In genomic region chr20:63230800-63231268, GRCh38 we compare ENCODE assay signal across 1 cellular context.
TF ChIP-seq lines count a peak whose summit lies in the region.

No MANE protein-coding gene starts in this region.

TF ChIP-seq in HepG2, 621 proteins besides CTCF, POLR2A, EP300 and RAD21 (continued from another document and continues in another):
- TF ChIP-seq TFE3 (CRISPR knock-in tag; IDR thresholded peaks at IDR 0.05) (no peak), DRAP1 (CRISPR knock-in tag; IDR thresholded peaks at IDR 0.05) (peak; percentile 34; the same call in 1 of the 2 replicates), ZNF800 (CRISPR knock-in tag; IDR thresholded peaks at IDR 0.05) (no peak), ZSCAN30 (CRISPR knock-in tag; IDR thresholded peaks at IDR 0.05) (no peak), ZFP36L1 (CRISPR knock-in tag; IDR thresholded peaks at IDR 0.05) (no peak), ZNF12 (CRISPR knock-in tag; IDR thresholded peaks at IDR 0.05) (no peak), KDM1A (CRISPR knock-in tag; IDR thresholded peaks at IDR 0.05) (no peak), ZBTB39 (CRISPR knock-in tag; IDR thresholded peaks at IDR 0.05) (no peak), ZNF281 (CRISPR knock-in tag; IDR thresholded peaks at IDR 0.05; ENCODE audit: borderline replicate concordance) (no peak), ZNF782 (CRISPR knock-in tag; IDR thresholded peaks at IDR 0.05; ENCODE audit: borderline replicate concordance) (no peak; the same call in 1 of the 2 replicates), ZNF546 (CRISPR knock-in tag; conservative IDR thresholded peaks at IDR 0.05) (no peak), GABPA (IDR thresholded peaks at IDR 0.05; ENCODE audit: low read depth, low read length) (no peak), GABPA (CRISPR knock-in tag; IDR thresholded peaks at IDR 0.05; ENCODE audit: low read depth) (no peak), MYPOP (CRISPR knock-in tag; IDR thresholded peaks at IDR 0.05) (no peak), E2F1 (CRISPR knock-in tag; IDR thresholded peaks at IDR 0.05) (no peak), CCDC6 (CRISPR knock-in tag; IDR thresholded peaks at IDR 0.05) (no peak), ZNF550 (CRISPR knock-in tag; IDR thresholded peaks at IDR 0.05; ENCODE audit: borderline replicate concordance) (no peak), ZNF703 (CRISPR knock-in tag; IDR thresholded peaks at IDR 0.05; ENCODE audit: borderline replicate concordance) (no peak), ZNF710 (CRISPR knock-in tag; IDR thresholded peaks at IDR 0.05; ENCODE audit: borderline replicate concordance) (no peak), ZNF256 (CRISPR knock-in tag; conservative IDR thresholded peaks at IDR 0.05) (no peak), UBTF (CRISPR knock-in tag; IDR thresholded peaks at IDR 0.05) (peak; percentile 77), ZNF564 (CRISPR knock-in tag; IDR thresholded peaks at IDR 0.05) (no peak), SOX13 (IDR thresholded peaks at IDR 0.05) (no peak), SOX13 (CRISPR knock-in tag; conservative IDR thresholded peaks at IDR 0.05 in 1 of 2, IDR thresholded peaks at IDR 0.05 in 1 of 2) (no peak), SIX4 (CRISPR knock-in tag; IDR thresholded peaks at IDR 0.05) (no peak), ZNF510 (CRISPR knock-in tag; IDR thresholded peaks at IDR 0.05; ENCODE audit: low read depth) (no peak), GTF2F1 (IDR thresholded peaks at IDR 0.05; ENCODE audit: low read length) (no peak)
- TF ChIP-seq, protein P1, sequence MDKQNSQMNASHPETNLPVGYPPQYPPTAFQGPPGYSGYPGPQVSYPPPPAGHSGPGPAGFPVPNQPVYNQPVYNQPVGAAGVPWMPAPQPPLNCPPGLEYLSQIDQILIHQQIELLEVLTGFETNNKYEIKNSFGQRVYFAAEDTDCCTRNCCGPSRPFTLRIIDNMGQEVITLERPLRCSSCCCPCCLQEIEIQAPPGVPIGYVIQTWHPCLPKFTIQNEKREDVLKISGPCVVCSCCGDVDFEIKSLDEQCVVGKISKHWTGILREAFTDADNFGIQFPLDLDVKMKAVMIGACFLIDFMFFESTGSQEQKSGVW (CRISPR knock-in tag; IDR thresholded peaks at IDR 0.05; ENCODE audit: borderline replicate concordance) = no peak
- TF ChIP-seq, protein P2, sequence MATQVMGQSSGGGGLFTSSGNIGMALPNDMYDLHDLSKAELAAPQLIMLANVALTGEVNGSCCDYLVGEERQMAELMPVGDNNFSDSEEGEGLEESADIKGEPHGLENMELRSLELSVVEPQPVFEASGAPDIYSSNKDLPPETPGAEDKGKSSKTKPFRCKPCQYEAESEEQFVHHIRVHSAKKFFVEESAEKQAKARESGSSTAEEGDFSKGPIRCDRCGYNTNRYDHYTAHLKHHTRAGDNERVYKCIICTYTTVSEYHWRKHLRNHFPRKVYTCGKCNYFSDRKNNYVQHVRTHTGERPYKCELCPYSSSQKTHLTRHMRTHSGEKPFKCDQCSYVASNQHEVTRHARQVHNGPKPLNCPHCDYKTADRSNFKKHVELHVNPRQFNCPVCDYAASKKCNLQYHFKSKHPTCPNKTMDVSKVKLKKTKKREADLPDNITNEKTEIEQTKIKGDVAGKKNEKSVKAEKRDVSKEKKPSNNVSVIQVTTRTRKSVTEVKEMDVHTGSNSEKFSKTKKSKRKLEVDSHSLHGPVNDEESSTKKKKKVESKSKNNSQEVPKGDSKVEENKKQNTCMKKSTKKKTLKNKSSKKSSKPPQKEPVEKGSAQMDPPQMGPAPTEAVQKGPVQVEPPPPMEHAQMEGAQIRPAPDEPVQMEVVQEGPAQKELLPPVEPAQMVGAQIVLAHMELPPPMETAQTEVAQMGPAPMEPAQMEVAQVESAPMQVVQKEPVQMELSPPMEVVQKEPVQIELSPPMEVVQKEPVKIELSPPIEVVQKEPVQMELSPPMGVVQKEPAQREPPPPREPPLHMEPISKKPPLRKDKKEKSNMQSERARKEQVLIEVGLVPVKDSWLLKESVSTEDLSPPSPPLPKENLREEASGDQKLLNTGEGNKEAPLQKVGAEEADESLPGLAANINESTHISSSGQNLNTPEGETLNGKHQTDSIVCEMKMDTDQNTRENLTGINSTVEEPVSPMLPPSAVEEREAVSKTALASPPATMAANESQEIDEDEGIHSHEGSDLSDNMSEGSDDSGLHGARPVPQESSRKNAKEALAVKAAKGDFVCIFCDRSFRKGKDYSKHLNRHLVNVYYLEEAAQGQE (IDR thresholded peaks at IDR 0.05; ENCODE audit: borderline replicate concordance in 1 of 2, low read depth in 1 of 2, low read length in 2 of 2) = no peak
- TF ChIP-seq, protein P3, sequence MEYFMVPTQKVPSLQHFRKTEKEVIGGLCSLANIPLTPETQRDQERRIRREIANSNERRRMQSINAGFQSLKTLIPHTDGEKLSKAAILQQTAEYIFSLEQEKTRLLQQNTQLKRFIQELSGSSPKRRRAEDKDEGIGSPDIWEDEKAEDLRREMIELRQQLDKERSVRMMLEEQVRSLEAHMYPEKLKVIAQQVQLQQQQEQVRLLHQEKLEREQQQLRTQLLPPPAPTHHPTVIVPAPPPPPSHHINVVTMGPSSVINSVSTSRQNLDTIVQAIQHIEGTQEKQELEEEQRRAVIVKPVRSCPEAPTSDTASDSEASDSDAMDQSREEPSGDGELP (IDR thresholded peaks at IDR 0.05; ENCODE audit: borderline replicate concordance, low read depth) = peak; percentile 19; the same call in 1 of the 2 replicates
- TF ChIP-seq, protein P4, sequence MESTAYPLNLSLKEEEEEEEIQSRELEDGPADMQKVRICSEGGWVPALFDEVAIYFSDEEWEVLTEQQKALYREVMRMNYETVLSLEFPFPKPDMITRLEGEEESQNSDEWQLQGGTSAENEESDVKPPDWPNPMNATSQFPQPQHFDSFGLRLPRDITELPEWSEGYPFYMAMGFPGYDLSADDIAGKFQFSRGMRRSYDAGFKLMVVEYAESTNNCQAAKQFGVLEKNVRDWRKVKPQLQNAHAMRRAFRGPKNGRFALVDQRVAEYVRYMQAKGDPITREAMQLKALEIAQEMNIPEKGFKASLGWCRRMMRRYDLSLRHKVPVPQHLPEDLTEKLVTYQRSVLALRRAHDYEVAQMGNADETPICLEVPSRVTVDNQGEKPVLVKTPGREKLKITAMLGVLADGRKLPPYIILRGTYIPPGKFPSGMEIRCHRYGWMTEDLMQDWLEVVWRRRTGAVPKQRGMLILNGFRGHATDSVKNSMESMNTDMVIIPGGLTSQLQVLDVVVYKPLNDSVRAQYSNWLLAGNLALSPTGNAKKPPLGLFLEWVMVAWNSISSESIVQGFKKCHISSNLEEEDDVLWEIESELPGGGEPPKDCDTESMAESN (CRISPR knock-in tag; conservative IDR thresholded peaks at IDR 0.05) = no peak
